In genomic region chr1:30313176-30313575, GRCh38 we compare ENCODE assay signal across 19 cellular contexts.
DNase-seq lines count a peak whose midpoint lies in the region; ATAC-seq and TF ChIP-seq lines count a peak whose summit lies in the region.
"Had no signal": no experiment of that assay in that cellular context is flagged by ENCODE, and none has a peak within 500 bp of the region (broad histone marks: within the 10 kb centered on the region; RNA-seq: fewer than 3 reads in every experiment).

No MANE protein-coding gene starts in this region.

- no peaks in the 10 kb centered on the region for H3K27me3 ChIP-seq in right atrium auricular region
- H3K27me3 ChIP-seq in heart left ventricle: peaks cover 0 to 53% (median 0%) of the 10 kb centered on the region in 9 donors
- H3K27me3 ChIP-seq: SJSA1 had no signal

- H3K4me1 Mint-ChIP-seq in osteocyte (ENCODE audit: unreplicated experiment): no peaks in the 10 kb centered on the region

- DNase-seq in right atrium auricular region (ENCODE audit: low spot score) (peak; percentile 13), heart left ventricle (no peak), coronary artery (ENCODE audit: low spot score) (peak; percentile 55), osteocyte (ENCODE audit: extremely low spot score, unreplicated experiment) (peak; percentile 57), amniotic stem cell (lab: John Stamatoyannopoulos, UW) (no peak), kidney glomerular epithelial cell (lab: John Stamatoyannopoulos, UW) (no peak)
- DNase-seq: EL, GF-D8, H7, HFFc6, Kasumi-1, NCI-H1417, NCI-H1694 treated with DMSO at 0.1 percent for 48 hours, NCI-H2081 treated with DMSO at 0.1 percent for 48 hours, NCI-H2171 treated with DMSO at 0.1 percent for 48 hours, NCI-H524 treated with DMSO at 0.1 percent for 48 hours, NCI-H82 had no signal

- no peaks in the 10 kb centered on the region for H3K9me3 Mint-ChIP-seq in osteocyte (ENCODE audit: unreplicated experiment)

- TF ChIP-seq POLR2A in heart left ventricle (IDR thresholded peaks at IDR 0.05): no peak

- no peak overlapping the region for H3K4me3 Mint-ChIP-seq in osteocyte (ENCODE audit: unreplicated experiment)
- H3K4me3 Mint-ChIP-seq: HFFc6 had no signal

- intact Hi-C loops in heart left ventricle (cut with DNase I): no loop called here

- H3K36me3 ChIP-seq in right atrium auricular region (no peaks in the 10 kb centered on the region), heart left ventricle (no peaks in the 10 kb centered on the region)
- H3K36me3 ChIP-seq: SJSA1 had no signal

- H3K27me3 Mint-ChIP-seq in osteocyte (ENCODE audit: unreplicated experiment): no peaks in the 10 kb centered on the region

- TF ChIP-seq CTCF in right atrium auricular region (IDR thresholded peaks at IDR 0.05): no peak
- TF ChIP-seq CTCF in heart left ventricle (IDR thresholded peaks at IDR 0.05): no peak
- TF ChIP-seq CTCF in coronary artery (IDR thresholded peaks at IDR 0.05): no peak
- no peak for TF ChIP-seq CTCF in osteocyte (IDR thresholded peaks at IDR 0.05)

- no peak overlapping the region for H3K27ac ChIP-seq in right atrium auricular region
- no peak overlapping the region for H3K27ac ChIP-seq in heart left ventricle
- H3K27ac ChIP-seq in coronary artery: no peak overlapping the region
- H3K27ac ChIP-seq: SJSA1 had no signal

- WGBS in heart left ventricle, 4 donors: 69 to 83% (median 81%) methylated on average over 6 of the region's 6 CpGs

- H3K4me3 ChIP-seq in right atrium auricular region (no peak overlapping the region), heart left ventricle (no peak overlapping the region), coronary artery (no peak overlapping the region)
- H3K4me3 ChIP-seq: SJSA1 had no signal

- ATAC-seq in heart left ventricle (no peak), HG02884 (IDR thresholded peaks at IDR 0.05; ENCODE audit: unreplicated experiment) (no peak)

- no peaks in the 10 kb centered on the region for H3K4me1 ChIP-seq in right atrium auricular region
- H3K4me1 ChIP-seq in heart left ventricle: no peaks in the 10 kb centered on the region
- H3K4me1 ChIP-seq: SJSA1 had no signal

- H3K9me3 ChIP-seq in right atrium auricular region: peaks cover 0 to 7% of the 10 kb centered on the region in 2 donors
- peaks cover 0 to 5% (median 0%) of the 10 kb centered on the region in 12 donors for H3K9me3 ChIP-seq in heart left ventricle
- H3K9me3 ChIP-seq: SJSA1 had no signal

- no peaks in the 10 kb centered on the region for H3K36me3 Mint-ChIP-seq in osteocyte (ENCODE audit: unreplicated experiment)

- H3K27ac Mint-ChIP-seq in osteocyte (ENCODE audit: unreplicated experiment): no peak overlapping the region
- H3K27ac Mint-ChIP-seq: HFFc6 had no signal

Comparison
In these comparisons a context has a peak if more than half of its experiments do, and no peak if none do; other contexts are left out.
1. DNase-seq: peak in right atrium auricular region (single experiment), coronary artery (single experiment) and osteocyte (single experiment); none in heart left ventricle (0 of 5), amniotic stem cell (single experiment) and kidney glomerular epithelial cell (single experiment).